Comparison of ENCODE assay signal across 1 cellular context in the genomic region with DNA sequence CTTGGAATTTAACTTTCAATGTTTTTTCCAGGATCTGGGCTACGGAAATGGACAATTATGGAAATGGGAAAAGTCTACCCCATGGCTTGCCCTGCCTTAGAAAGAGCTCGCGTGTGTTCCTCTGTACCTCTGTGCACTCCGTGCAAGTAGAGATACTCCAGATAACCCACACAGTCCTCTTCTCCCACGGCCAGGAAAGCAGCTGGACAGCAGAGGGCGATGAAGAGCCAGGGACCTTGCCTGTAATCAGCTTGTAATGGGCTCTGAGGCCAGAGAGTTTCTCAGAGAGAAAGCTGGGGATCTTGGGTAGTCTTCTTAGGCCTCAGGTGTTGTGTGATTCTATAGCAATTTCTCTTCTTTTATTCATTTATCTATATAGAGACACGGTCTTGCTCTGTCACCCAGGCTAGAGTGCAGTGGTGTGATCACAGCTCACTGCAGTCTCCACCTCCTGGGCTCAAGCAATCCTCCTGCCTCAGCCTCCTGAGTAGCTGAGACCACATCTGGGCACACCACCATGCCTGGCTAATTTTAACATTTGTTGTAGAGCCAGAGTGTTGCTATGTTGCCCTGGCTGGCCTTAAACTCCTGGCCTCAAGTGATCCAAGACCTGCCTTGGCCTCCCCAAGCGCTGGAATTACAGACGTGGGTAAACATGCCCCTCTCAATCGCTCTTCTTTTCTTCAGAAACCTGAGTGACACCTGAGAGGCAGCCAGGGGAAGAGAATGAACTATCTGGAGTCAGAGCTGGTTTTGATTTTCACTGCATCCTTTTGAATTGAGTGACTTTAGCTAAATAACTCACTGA.
TF ChIP-seq lines count a peak whose summit lies in the region.

No MANE protein-coding gene starts in this region.

TF ChIP-seq in HepG2, 621 proteins besides CTCF, POLR2A, EP300 and RAD21 (continued from another document):
- TF ChIP-seq SIX1 (CRISPR knock-in tag; IDR thresholded peaks at IDR 0.05; ENCODE audit: borderline replicate concordance) (no peak), ELF3 (CRISPR knock-in tag; IDR thresholded peaks at IDR 0.05) (0 out of 2 replicates have a peak, but pooled peaks have one; percentile 28), XBP1 (CRISPR knock-in tag; IDR thresholded peaks at IDR 0.05) (no peak), KDM4B (CRISPR knock-in tag; IDR thresholded peaks at IDR 0.05) (no peak), ZNF143 (CRISPR knock-in tag; IDR thresholded peaks at IDR 0.05) (peak; percentile 39; the same call in 1 of the 2 replicates), ZNF30 (CRISPR knock-in tag; IDR thresholded peaks at IDR 0.05) (no peak), ZSCAN22 (CRISPR knock-in tag; IDR thresholded peaks at IDR 0.05) (no peak), ARNT2 (CRISPR knock-in tag; IDR thresholded peaks at IDR 0.05; ENCODE audit: low read depth) (no peak), PHF8 (CRISPR knock-in tag; IDR thresholded peaks at IDR 0.05) (peak; percentile 33; the same call in 1 of the 2 replicates), SAP130 (CRISPR knock-in tag; IDR thresholded peaks at IDR 0.05; ENCODE audit: low read depth) (peak; percentile 62), ZNF138 (CRISPR knock-in tag; IDR thresholded peaks at IDR 0.05; ENCODE audit: low read depth) (no peak), ZNF232 (CRISPR knock-in tag; IDR thresholded peaks at IDR 0.05; ENCODE audit: borderline replicate concordance) (no peak), MEF2D (CRISPR knock-in tag; IDR thresholded peaks at IDR 0.05) (peak; percentile 72; the same call in 1 of the 2 replicates), HDAC6 (IDR thresholded peaks at IDR 0.05; ENCODE audit: low read depth, low read length) (no peak), KLF16 (CRISPR knock-in tag; IDR thresholded peaks at IDR 0.05) (peak in 1 of 2 experiments; percentile 70; a peak in 1 of 4 replicates), SRF (IDR thresholded peaks at IDR 0.05; ENCODE audit: low read depth, low read length) (no peak), GABPA (IDR thresholded peaks at IDR 0.05; ENCODE audit: low read depth, low read length) (no peak), GABPA (CRISPR knock-in tag; IDR thresholded peaks at IDR 0.05; ENCODE audit: low read depth) (no peak), KDM3A (CRISPR knock-in tag; IDR thresholded peaks at IDR 0.05; ENCODE audit: low read depth) (peak; percentile 46; the same call in 1 of the 2 replicates), HNF4G (IDR thresholded peaks at IDR 0.05; ENCODE audit: borderline replicate concordance, low read depth, low read length) (no peak), HNF4G (CRISPR knock-in tag; IDR thresholded peaks at IDR 0.05; ENCODE audit: borderline replicate concordance, low read depth) (no peak), BCL6 (CRISPR knock-in tag; IDR thresholded peaks at IDR 0.05) (peak; percentile 22; the same call in 1 of the 2 replicates), SSRP1 (CRISPR knock-in tag; IDR thresholded peaks at IDR 0.05) (peak; percentile 79; the same call in 1 of the 2 replicates), KAT8 (CRISPR knock-in tag; IDR thresholded peaks at IDR 0.05) (0 out of 2 replicates have a peak, but pooled peaks have one; percentile 45), ZMYM3 (CRISPR knock-in tag; IDR thresholded peaks at IDR 0.05) (0 out of 2 replicates have a peak, but pooled peaks have one; percentile 33), ZNF737 (CRISPR knock-in tag; IDR thresholded peaks at IDR 0.05; ENCODE audit: borderline replicate concordance) (no peak), SIN3B (IDR thresholded peaks at IDR 0.05; ENCODE audit: low read length) (no peak), ZNF773 (CRISPR knock-in tag; IDR thresholded peaks at IDR 0.05; ENCODE audit: borderline replicate concordance) (no peak), RFX3 (CRISPR knock-in tag; IDR thresholded peaks at IDR 0.05) (no peak), XRCC5 (optimal IDR thresholded peaks at IDR 0.05; ENCODE audit: low read length) (peak; percentile 98), SMC3 (IDR thresholded peaks at IDR 0.05; ENCODE audit: low read length) (peak; percentile 99), THAP11 (CRISPR knock-in tag; IDR thresholded peaks at IDR 0.05) (peak; percentile 40), PPARG (CRISPR knock-in tag; conservative IDR thresholded peaks at IDR 0.05) (0 out of 2 replicates have a peak, but pooled peaks have one; percentile 29), KDM2A (CRISPR knock-in tag; IDR thresholded peaks at IDR 0.05; ENCODE audit: borderline replicate concordance, low read depth) (peak; percentile 83), ZNF619 (CRISPR knock-in tag; IDR thresholded peaks at IDR 0.05) (no peak), SNAI1 (CRISPR knock-in tag; IDR thresholded peaks at IDR 0.05; ENCODE audit: borderline replicate concordance) (no peak), ELF1 (CRISPR knock-in tag; IDR thresholded peaks at IDR 0.05) (no peak), CC2D1A (CRISPR knock-in tag; IDR thresholded peaks at IDR 0.05) (no peak)
- TF ChIP-seq, protein P1, sequence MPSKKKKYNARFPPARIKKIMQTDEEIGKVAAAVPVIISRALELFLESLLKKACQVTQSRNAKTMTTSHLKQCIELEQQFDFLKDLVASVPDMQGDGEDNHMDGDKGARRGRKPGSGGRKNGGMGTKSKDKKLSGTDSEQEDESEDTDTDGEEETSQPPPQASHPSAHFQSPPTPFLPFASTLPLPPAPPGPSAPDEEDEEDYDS (CRISPR knock-in tag; IDR thresholded peaks at IDR 0.05), result peak; percentile 33; the same call in 1 of the 2 replicates
- TF ChIP-seq, protein P2, sequence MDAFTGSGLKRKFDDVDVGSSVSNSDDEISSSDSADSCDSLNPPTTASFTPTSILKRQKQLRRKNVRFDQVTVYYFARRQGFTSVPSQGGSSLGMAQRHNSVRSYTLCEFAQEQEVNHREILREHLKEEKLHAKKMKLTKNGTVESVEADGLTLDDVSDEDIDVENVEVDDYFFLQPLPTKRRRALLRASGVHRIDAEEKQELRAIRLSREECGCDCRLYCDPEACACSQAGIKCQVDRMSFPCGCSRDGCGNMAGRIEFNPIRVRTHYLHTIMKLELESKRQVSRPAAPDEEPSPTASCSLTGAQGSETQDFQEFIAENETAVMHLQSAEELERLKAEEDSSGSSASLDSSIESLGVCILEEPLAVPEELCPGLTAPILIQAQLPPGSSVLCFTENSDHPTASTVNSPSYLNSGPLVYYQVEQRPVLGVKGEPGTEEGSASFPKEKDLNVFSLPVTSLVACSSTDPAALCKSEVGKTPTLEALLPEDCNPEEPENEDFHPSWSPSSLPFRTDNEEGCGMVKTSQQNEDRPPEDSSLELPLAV (CRISPR knock-in tag; conservative IDR thresholded peaks at IDR 0.05; ENCODE audit: low read depth), result no peak
- TF ChIP-seq, protein P3, sequence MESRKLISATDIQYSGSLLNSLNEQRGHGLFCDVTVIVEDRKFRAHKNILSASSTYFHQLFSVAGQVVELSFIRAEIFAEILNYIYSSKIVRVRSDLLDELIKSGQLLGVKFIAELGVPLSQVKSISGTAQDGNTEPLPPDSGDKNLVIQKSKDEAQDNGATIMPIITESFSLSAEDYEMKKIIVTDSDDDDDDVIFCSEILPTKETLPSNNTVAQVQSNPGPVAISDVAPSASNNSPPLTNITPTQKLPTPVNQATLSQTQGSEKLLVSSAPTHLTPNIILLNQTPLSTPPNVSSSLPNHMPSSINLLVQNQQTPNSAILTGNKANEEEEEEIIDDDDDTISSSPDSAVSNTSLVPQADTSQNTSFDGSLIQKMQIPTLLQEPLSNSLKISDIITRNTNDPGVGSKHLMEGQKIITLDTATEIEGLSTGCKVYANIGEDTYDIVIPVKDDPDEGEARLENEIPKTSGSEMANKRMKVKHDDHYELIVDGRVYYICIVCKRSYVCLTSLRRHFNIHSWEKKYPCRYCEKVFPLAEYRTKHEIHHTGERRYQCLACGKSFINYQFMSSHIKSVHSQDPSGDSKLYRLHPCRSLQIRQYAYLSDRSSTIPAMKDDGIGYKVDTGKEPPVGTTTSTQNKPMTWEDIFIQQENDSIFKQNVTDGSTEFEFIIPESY (CRISPR knock-in tag; IDR thresholded peaks at IDR 0.05), result 0 out of 2 replicates have a peak, but pooled peaks have one; percentile 15
- TF ChIP-seq, protein P4, sequence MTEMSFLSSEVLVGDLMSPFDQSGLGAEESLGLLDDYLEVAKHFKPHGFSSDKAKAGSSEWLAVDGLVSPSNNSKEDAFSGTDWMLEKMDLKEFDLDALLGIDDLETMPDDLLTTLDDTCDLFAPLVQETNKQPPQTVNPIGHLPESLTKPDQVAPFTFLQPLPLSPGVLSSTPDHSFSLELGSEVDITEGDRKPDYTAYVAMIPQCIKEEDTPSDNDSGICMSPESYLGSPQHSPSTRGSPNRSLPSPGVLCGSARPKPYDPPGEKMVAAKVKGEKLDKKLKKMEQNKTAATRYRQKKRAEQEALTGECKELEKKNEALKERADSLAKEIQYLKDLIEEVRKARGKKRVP (CRISPR knock-in tag; IDR thresholded peaks at IDR 0.05), result peak in 1 of 2 experiments; percentile 28; a peak in 1 of 4 replicates
- TF ChIP-seq, protein P5, sequence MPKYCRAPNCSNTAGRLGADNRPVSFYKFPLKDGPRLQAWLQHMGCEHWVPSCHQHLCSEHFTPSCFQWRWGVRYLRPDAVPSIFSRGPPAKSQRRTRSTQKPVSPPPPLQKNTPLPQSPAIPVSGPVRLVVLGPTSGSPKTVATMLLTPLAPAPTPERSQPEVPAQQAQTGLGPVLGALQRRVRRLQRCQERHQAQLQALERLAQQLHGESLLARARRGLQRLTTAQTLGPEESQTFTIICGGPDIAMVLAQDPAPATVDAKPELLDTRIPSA (CRISPR knock-in tag; IDR thresholded peaks at IDR 0.05; ENCODE audit: borderline replicate concordance), result no peak
- TF ChIP-seq, protein P6, sequence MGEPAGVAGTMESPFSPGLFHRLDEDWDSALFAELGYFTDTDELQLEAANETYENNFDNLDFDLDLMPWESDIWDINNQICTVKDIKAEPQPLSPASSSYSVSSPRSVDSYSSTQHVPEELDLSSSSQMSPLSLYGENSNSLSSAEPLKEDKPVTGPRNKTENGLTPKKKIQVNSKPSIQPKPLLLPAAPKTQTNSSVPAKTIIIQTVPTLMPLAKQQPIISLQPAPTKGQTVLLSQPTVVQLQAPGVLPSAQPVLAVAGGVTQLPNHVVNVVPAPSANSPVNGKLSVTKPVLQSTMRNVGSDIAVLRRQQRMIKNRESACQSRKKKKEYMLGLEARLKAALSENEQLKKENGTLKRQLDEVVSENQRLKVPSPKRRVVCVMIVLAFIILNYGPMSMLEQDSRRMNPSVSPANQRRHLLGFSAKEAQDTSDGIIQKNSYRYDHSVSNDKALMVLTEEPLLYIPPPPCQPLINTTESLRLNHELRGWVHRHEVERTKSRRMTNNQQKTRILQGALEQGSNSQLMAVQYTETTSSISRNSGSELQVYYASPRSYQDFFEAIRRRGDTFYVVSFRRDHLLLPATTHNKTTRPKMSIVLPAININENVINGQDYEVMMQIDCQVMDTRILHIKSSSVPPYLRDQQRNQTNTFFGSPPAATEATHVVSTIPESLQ (CRISPR knock-in tag; conservative IDR thresholded peaks at IDR 0.05), result peak; percentile 68; the same call in 1 of the 2 replicates
